25 cellular contexts compared by ENCODE assay signal in genomic region chr10:1289591-1289990, GRCh38.
DNase-seq lines count a peak whose midpoint lies in the region; ATAC-seq, FAIRE-seq and TF ChIP-seq lines count a peak whose summit lies in the region.
"Had no signal": no experiment of that assay in that cellular context is flagged by ENCODE, and none has a peak within 500 bp of the region (broad histone marks: within the 10 kb centered on the region; RNA-seq: fewer than 3 reads in every experiment).

No MANE protein-coding gene starts in this region.

- H3K4me3 Mint-ChIP-seq in MCF 10A (ENCODE audit: unreplicated experiment) = peak overlapping the region; percentile 42
- H3K4me3 Mint-ChIP-seq in astrocyte (ENCODE audit: unreplicated experiment) = no peak overlapping the region
- peak overlapping the region; percentile 67 for H3K4me3 Mint-ChIP-seq in type B pancreatic cell
- H3K4me3 Mint-ChIP-seq: central memory CD8-positive, alpha-beta T cell; effector memory CD8-positive, alpha-beta T cell; naive thymus-derived CD4-positive, alpha-beta T cell had no signal

- no peaks in the 10 kb centered on the region for H3K36me3 ChIP-seq in breast epithelium
- no peaks in the 10 kb centered on the region for H3K36me3 ChIP-seq in astrocyte (ENCODE audit: insufficient read depth, low read length)
- H3K36me3 ChIP-seq in keratinocyte (ENCODE audit: control insufficient read depth in 2 of 2, extremely low read depth in 1 of 2, insufficient read depth in 2 of 2, low read length in 2 of 2) = no peaks in the 10 kb centered on the region
- H3K36me3 ChIP-seq in ovary = no peaks in the 10 kb centered on the region
- H3K36me3 ChIP-seq: BLaER1, vagina had no signal

- TF ChIP-seq POLR2A in breast epithelium (IDR thresholded peaks at IDR 0.05) = no peak
- TF ChIP-seq POLR2A in ovary (IDR thresholded peaks at IDR 0.05) = no peak

- TF ChIP-seq EP300 in ovary (IDR thresholded peaks at IDR 0.05) = no peak

- no peaks in the 10 kb centered on the region for H3K9me1 ChIP-seq in keratinocyte (ENCODE audit: control insufficient read depth, extremely low read depth, insufficient read depth, low read length)

- H3K9me3 Mint-ChIP-seq in MCF 10A (ENCODE audit: unreplicated experiment) (no peaks in the 10 kb centered on the region), astrocyte (ENCODE audit: unreplicated experiment) (no peaks in the 10 kb centered on the region), type B pancreatic cell (no peaks in the 10 kb centered on the region)
- H3K9me3 Mint-ChIP-seq: central memory CD8-positive, alpha-beta T cell; effector memory CD8-positive, alpha-beta T cell; naive thymus-derived CD4-positive, alpha-beta T cell had no signal

- dilution Hi-C loops in keratinocyte (cut with MboI; ENCODE audit: extremely low pct_ligation_motif_present, low sequenced_read_pairs) = no loop called here

- H3K4me1 ChIP-seq in breast epithelium (no peaks in the 10 kb centered on the region), astrocyte (ENCODE audit: insufficient read depth, low read length) (peaks cover 4% of the 10 kb centered on the region), keratinocyte (ENCODE audit: control insufficient read depth, extremely low read depth, insufficient read depth, low read length) (peaks cover 34% of the 10 kb centered on the region), ovary (ENCODE audit: insufficient read depth) (no peaks in the 10 kb centered on the region)

- BruUV-seq in MCF 10A (replicated peaks; lab: Mats Ljungman, UMichigan) = no TSS peak

- H3K4me3 ChIP-seq in breast epithelium = no peak overlapping the region
- H3K4me3 ChIP-seq in astrocyte (ENCODE audit: insufficient read depth, low read depth, low read length) = no peak overlapping the region
- no peak overlapping the region for H3K4me3 ChIP-seq in keratinocyte (ENCODE audit: control insufficient read depth in 2 of 3, extremely low read depth in 1 of 3, insufficient read depth in 2 of 3, low read depth in 1 of 3, low read length in 3 of 3)
- no peak overlapping the region for H3K4me3 ChIP-seq in ovary
- H3K4me3 ChIP-seq: BLaER1, vagina had no signal

- TF ChIP-seq CTCF in MCF 10A (IDR thresholded peaks at IDR 0.05; ENCODE audit: unreplicated experiment) = no peak
- no peak for TF ChIP-seq CTCF in breast epithelium (IDR thresholded peaks at IDR 0.05)
- TF ChIP-seq CTCF in astrocyte (IDR thresholded peaks at IDR 0.05; ENCODE audit: insufficient read depth, low read depth, low read length) = no peak
- no peak for TF ChIP-seq CTCF in keratinocyte (optimal IDR thresholded peaks at IDR 0.05 in 1 of 3, IDR thresholded peaks at IDR 0.05 in 1 of 3, conservative IDR thresholded peaks at IDR 0.05 in 1 of 3; ENCODE audit: extremely low read depth in 1 of 3, insufficient read depth in 2 of 3, low read length in 3 of 3)
- TF ChIP-seq CTCF in type B pancreatic cell (conservative IDR thresholded peaks at IDR 0.05) = no peak
- no peak for TF ChIP-seq CTCF in ovary (IDR thresholded peaks at IDR 0.05)

- H3K4me1 Mint-ChIP-seq in MCF 10A (ENCODE audit: insufficient read depth, unreplicated experiment) (peaks cover 15% of the 10 kb centered on the region), astrocyte (ENCODE audit: low read depth, unreplicated experiment) (peaks cover 16% of the 10 kb centered on the region), type B pancreatic cell (ENCODE audit: unreplicated experiment) (peaks cover 39% of the 10 kb centered on the region)
- H3K4me1 Mint-ChIP-seq: central memory CD8-positive, alpha-beta T cell had no signal

- no peaks in the 10 kb centered on the region for H3K27me3 Mint-ChIP-seq in MCF 10A (ENCODE audit: insufficient read depth, unreplicated experiment)
- peaks cover 21% of the 10 kb centered on the region for H3K27me3 Mint-ChIP-seq in astrocyte (ENCODE audit: low read depth, unreplicated experiment)
- no peaks in the 10 kb centered on the region for H3K27me3 Mint-ChIP-seq in type B pancreatic cell

- DNase-seq in MCF 10A (ENCODE audit: unreplicated experiment) (peak; percentile 76), breast epithelium (ENCODE audit: low spot score in 2 of 2) (no peak), astrocyte (ENCODE audit: low read depth) (no peak), keratinocyte (ENCODE audit: low read depth, low spot score) (peak; percentile 81), type B pancreatic cell (ENCODE audit: extremely low spot score, unreplicated experiment) (no peak), putamen (ENCODE audit: low spot score) (no peak), ovary (no peak)
- DNase-seq: activated CD4-positive, alpha-beta T cell treated with anti-CD3 and anti-CD28 coated beads, Interleukin-2, amount 50 U/mL, for 1 hour; activated CD8-positive, alpha-beta memory T cell treated with anti-CD3 and anti-CD28 coated beads, Interleukin-2, amount 50 U/mL, for 4 hours; activated effector memory CD4-positive, alpha-beta T cell treated with Interleukin-2 at 50 U/mL for 16 hours; effector memory CD8-positive, alpha-beta T cell; GDM1; H7; MV-4-11; naive thymus-derived CD4-positive, alpha-beta T cell; NCI-H2029; NCI-H524; Right ventricle myocardium superior; small intestine; stimulated activated CD4-positive, alpha-beta T cell treated with anti-CD3 and anti-CD28 coated beads, Interleukin-4, amount 100 ng/mL, for 24 hours had no signal

- H3K27ac ChIP-seq in breast epithelium (peak overlapping the region in 1 of 2 donors; percentile 2), astrocyte (ENCODE audit: low read depth, low read length) (no peak overlapping the region), keratinocyte (ENCODE audit: control insufficient read depth, insufficient read depth, low read length) (peak overlapping the region; percentile 79), ovary (no peak overlapping the region)
- H3K27ac ChIP-seq: BLaER1, vagina had no signal

- no peak for ATAC-seq in HG02884 (IDR thresholded peaks at IDR 0.05; ENCODE audit: unreplicated experiment)
- ATAC-seq: effector memory CD8-positive, alpha-beta T cell; naive thymus-derived CD4-positive, alpha-beta T cell had no signal

- FAIRE-seq in astrocyte (lab: Jason Lieb, UNC) (no peak), keratinocyte (lab: Jason Lieb, UNC) (no peak)
- FAIRE-seq: small intestine had no signal

- H3K9ac ChIP-seq in astrocyte (ENCODE audit: low read length) = no peak overlapping the region
- peak overlapping the region; percentile 16 for H3K9ac ChIP-seq in keratinocyte (ENCODE audit: control insufficient read depth, extremely low read depth, insufficient read depth, low read length)
- H3K9ac ChIP-seq: BLaER1 had no signal

- CTCF ChIA-PET in MCF 10A (lab: Yijun Ruan, JAX) = no interaction called here

- intact Hi-C loops in MCF 10A (cut with micrococcal nuclease) = no loop called here
- intact Hi-C loops in breast epithelium (cut with DNase I; ENCODE audit: low total_unique reads) = no loop called here
- intact Hi-C loops in ovary (cut with DNase I) = no loop called here

- H3K9me3 ChIP-seq in breast epithelium = no peaks in the 10 kb centered on the region
- no peaks in the 10 kb centered on the region for H3K9me3 ChIP-seq in astrocyte (ENCODE audit: insufficient read depth, low read depth, low read length)
- no peaks in the 10 kb centered on the region for H3K9me3 ChIP-seq in keratinocyte (ENCODE audit: control insufficient read depth, low read depth, low read length)
- no peaks in the 10 kb centered on the region for H3K9me3 ChIP-seq in ovary
- H3K9me3 ChIP-seq: BLaER1, vagina had no signal

- H3K27me3 ChIP-seq in breast epithelium = peaks cover 0 to 9% of the 10 kb centered on the region in 2 donors
- H3K27me3 ChIP-seq in astrocyte (ENCODE audit: insufficient read depth, low read length) = no peaks in the 10 kb centered on the region
- H3K27me3 ChIP-seq in keratinocyte (ENCODE audit: control insufficient read depth, extremely low read depth, insufficient read depth, low read length) = no peaks in the 10 kb centered on the region
- H3K27me3 ChIP-seq in ovary = no peaks in the 10 kb centered on the region
- H3K27me3 ChIP-seq: BLaER1, vagina had no signal

- no peaks in the 10 kb centered on the region for H3K79me2 ChIP-seq in astrocyte (ENCODE audit: insufficient read depth, low read length)
- H3K79me2 ChIP-seq in keratinocyte (ENCODE audit: control insufficient read depth, insufficient read depth, low read length) = no peaks in the 10 kb centered on the region

- peak overlapping the region; percentile 18 for H2AFZ ChIP-seq in astrocyte (ENCODE audit: low read depth, low read length)
- peak overlapping the region; percentile 49 for H2AFZ ChIP-seq in keratinocyte (ENCODE audit: control insufficient read depth, low read length)

- H3K36me3 Mint-ChIP-seq in MCF 10A (ENCODE audit: insufficient read depth, unreplicated experiment) (no peaks in the 10 kb centered on the region), astrocyte (ENCODE audit: low read depth, unreplicated experiment) (no peaks in the 10 kb centered on the region), type B pancreatic cell (no peaks in the 10 kb centered on the region)
- H3K36me3 Mint-ChIP-seq: naive thymus-derived CD4-positive, alpha-beta T cell had no signal

- H3K4me2 ChIP-seq in astrocyte (ENCODE audit: low read length) = peak overlapping the region; percentile 33
- H3K4me2 ChIP-seq in keratinocyte (ENCODE audit: control insufficient read depth, extremely low read depth, insufficient read depth, low read depth, low read length) = peak overlapping the region; percentile 51
- H3K4me2 ChIP-seq: BLaER1 had no signal

- WGBS in ovary, 3 donors = 80 to 82% (median 81%) methylated on average over 16 of the region's 16 CpGs

- POLR2A ChIA-PET in MCF 10A (lab: Yijun Ruan, JAX) = interaction anchor here (1.2 kb wide), 1 partner anchor 21 kb away, joined by 4 read pairs; no protein-coding TSS in a partner anchor

- H3K27ac Mint-ChIP-seq in MCF 10A (ENCODE audit: low read depth, unreplicated experiment) = peak overlapping the region; percentile 60
- H3K27ac Mint-ChIP-seq in astrocyte (ENCODE audit: unreplicated experiment) = no peak overlapping the region
- H3K27ac Mint-ChIP-seq in type B pancreatic cell = peak overlapping the region; percentile 88
- H3K27ac Mint-ChIP-seq: effector memory CD8-positive, alpha-beta T cell; naive thymus-derived CD4-positive, alpha-beta T cell; progenitor cell of endocrine pancreas had no signal

- H4K20me1 ChIP-seq in astrocyte (ENCODE audit: insufficient read depth, low read length) (no peaks in the 10 kb centered on the region), keratinocyte (ENCODE audit: control insufficient read depth, extremely low read depth, insufficient read depth, low read length) (no peaks in the 10 kb centered on the region)
- H4K20me1 ChIP-seq: BLaER1 had no signal

Comparison
In these comparisons a context has a peak if more than half of its experiments do, and no peak if none do; other contexts are left out.
1. DNase-seq: peak in MCF 10A (single experiment) and keratinocyte (single experiment); none in breast epithelium (0 of 2), astrocyte (single experiment), type B pancreatic cell (single experiment), putamen (single experiment) and ovary (0 of 5).